ENCODE assay signal across 22 cellular contexts in the genomic region with DNA sequence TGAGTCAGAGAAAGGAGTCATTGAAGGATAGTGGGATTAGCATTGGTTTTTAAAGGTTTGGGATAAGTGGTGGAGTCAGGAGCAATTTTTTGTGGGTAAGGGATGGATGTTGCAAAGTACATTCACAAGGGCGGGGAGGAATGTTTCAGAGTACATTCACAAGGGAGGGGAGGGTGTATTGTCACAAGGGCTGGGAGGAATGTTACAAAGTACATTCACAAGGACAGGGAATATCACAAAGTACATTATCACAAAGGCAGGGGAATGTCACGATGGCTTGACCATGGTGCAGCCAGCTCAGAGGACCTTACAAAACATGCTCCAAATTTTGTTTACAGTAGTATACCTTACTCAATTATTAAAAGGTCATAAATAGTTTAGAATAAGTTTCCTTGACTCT. TPM values are rescaled to one million over a fixed set of nuclear protein-coding genes. Genes with fewer than 3 reads are reported as not detected.
DNase-seq lines count a peak whose midpoint lies in the region; FAIRE-seq and TF ChIP-seq lines count a peak whose summit lies in the region.
"Had no signal": no experiment of that assay in that cellular context is flagged by ENCODE, and none has a peak within 500 bp of the region (broad histone marks: within the 10 kb centered on the region; RNA-seq: fewer than 3 reads in every experiment).

No MANE protein-coding gene starts in this region.

- H3K9me3 Mint-ChIP-seq in endodermal cell, result peaks cover 5% of the 10 kb centered on the region
- H3K9me3 Mint-ChIP-seq: activated CD4-positive, alpha-beta T cell treated with anti-CD3 and anti-CD28 coated beads, Interleukin-2, amount 10 ng/mL, durations not matched to agents 24 days and 14 days; neural crest cell had no signal

- WGBS in endodermal cell (ENCODE audit: insufficient coverage in 1 of 2, insufficient read length in 1 of 2), 2 experiments, result 98% methylated on average over 2 of the region's 2 CpGs; no CpG with 5 or more reads in 1 of the 2 experiments
- WGBS in mesendoderm (ENCODE audit: extremely low coverage, insufficient coverage, low lambda C conversion rate), result no CpG with 5 or more reads among the region's 2 CpGs

- H3K36me3 Mint-ChIP-seq in endodermal cell (ENCODE audit: low read depth), result peaks cover 43% of the 10 kb centered on the region

- no peak overlapping the region for H3K23ac ChIP-seq in mesendoderm (ENCODE audit: low read length)

- H2BK15ac ChIP-seq in mesendoderm (replicated peaks; ENCODE audit: low read depth), result no peak overlapping the region

- peak overlapping the region; percentile 98 for H3K18ac ChIP-seq in mesendoderm (ENCODE audit: low read length)

- peaks cover 11% of the 10 kb centered on the region for H3K4me1 ChIP-seq in endodermal cell (ENCODE audit: control insufficient read depth, insufficient read depth, low read length)
- H3K4me1 ChIP-seq in mesendoderm (ENCODE audit: control insufficient read depth, low read depth, low read length), result peaks cover 15% of the 10 kb centered on the region

- H2AK5ac ChIP-seq in mesendoderm (ENCODE audit: low read length), result peak overlapping the region; percentile 34

- H3K27me3 Mint-ChIP-seq in endodermal cell (ENCODE audit: insufficient read depth), result no peaks in the 10 kb centered on the region
- H3K27me3 Mint-ChIP-seq: activated CD4-positive, alpha-beta T cell treated with anti-CD3 and anti-CD28 coated beads, Interleukin-2, amount 10 ng/mL, durations not matched to agents 24 days and 14 days had no signal

- H3K36me3 ChIP-seq in endodermal cell (ENCODE audit: control insufficient read depth, insufficient read depth, low read length), result peaks cover 59% of the 10 kb centered on the region
- no peaks in the 10 kb centered on the region for H3K36me3 ChIP-seq in mesendoderm (ENCODE audit: control insufficient read depth, insufficient read depth, low read length)

- no peak overlapping the region for H3K4ac ChIP-seq in mesendoderm (ENCODE audit: low read depth, low read length)

- FAIRE-seq in G401.6 (lab: Jason Lieb, UNC) (peak; percentile 63), frontal cortex (lab: Jason Lieb, UNC) (no peak)
- FAIRE-seq: GM12892, TTC549 had no signal

- no peak overlapping the region for H3K4me2 ChIP-seq in mesendoderm (ENCODE audit: low read length)
- H3K4me2 ChIP-seq: KMS-11 had no signal

- peak overlapping the region; percentile 56 for H3K4me3 ChIP-seq in endodermal cell (ENCODE audit: low read length)
- no peak overlapping the region for H3K4me3 ChIP-seq in mesendoderm (ENCODE audit: low read length)

- peak overlapping the region; percentile 54 for H2BK120ac ChIP-seq in mesendoderm (ENCODE audit: low read depth, low read length)

- no peak overlapping the region for H2BK5ac ChIP-seq in mesendoderm (ENCODE audit: low read length)

- H3K27me3 ChIP-seq in endodermal cell (ENCODE audit: control insufficient read depth, insufficient read depth, low read length, poor library complexity, severe bottlenecking) (no peaks in the 10 kb centered on the region), mesendoderm (ENCODE audit: insufficient read depth, low read length, poor library complexity) (no peaks in the 10 kb centered on the region)

- TF ChIP-seq CTCF in endodermal cell (conservative IDR thresholded peaks at IDR 0.05), result no peak

- H3K27ac ChIP-seq in endodermal cell (ENCODE audit: low read depth, low read length) (no peak overlapping the region), mesendoderm (ENCODE audit: low read depth, low read length) (peak overlapping the region; percentile 54)
- H3K27ac ChIP-seq: KMS-11 had no signal

- peak overlapping the region; percentile 89 for H3K27ac Mint-ChIP-seq in endodermal cell
- H3K27ac Mint-ChIP-seq: activated CD4-positive, alpha-beta T cell treated with anti-CD3 and anti-CD28 coated beads, Interleukin-2, amount 10 ng/mL, durations not matched to agents 24 days and 14 days had no signal

- H4K5ac ChIP-seq in mesendoderm (ENCODE audit: low read length), result no peak overlapping the region

- H3K9ac ChIP-seq in endodermal cell (ENCODE audit: extremely low read depth, low read length, poor library complexity, severe bottlenecking) (no peak overlapping the region), mesendoderm (ENCODE audit: low read length) (no peak overlapping the region)
- H3K9ac ChIP-seq: KMS-11 had no signal

- peaks cover 17% of the 10 kb centered on the region for H3K9me3 ChIP-seq in endodermal cell (ENCODE audit: control insufficient read depth, low read length)

- peaks cover 9% of the 10 kb centered on the region for H3K79me1 ChIP-seq in mesendoderm (ENCODE audit: low read length)

- H3K4me1 Mint-ChIP-seq in endodermal cell, result peaks cover 53% of the 10 kb centered on the region

- peak overlapping the region; percentile 17 for H3K56ac ChIP-seq in mesendoderm (ENCODE audit: low read length)

- H3K79me2 ChIP-seq in mesendoderm (ENCODE audit: control insufficient read depth, insufficient read depth, low read length), result peaks cover 35% of the 10 kb centered on the region

- H4K8ac ChIP-seq in mesendoderm (ENCODE audit: low read depth, low read length), result no peak overlapping the region

- no peak overlapping the region for H3K4me3 Mint-ChIP-seq in endodermal cell
- H3K4me3 Mint-ChIP-seq: activated CD4-positive, alpha-beta T cell treated with anti-CD3 and anti-CD28 coated beads, Interleukin-2, amount 10 ng/mL, durations not matched to agents 24 days and 14 days; neural crest cell had no signal

- DNase-seq in M059J (ENCODE audit: low read depth) (peak; percentile 16), endodermal cell (no peak), mesendoderm (peak; percentile 90), frontal cortex (ENCODE audit: low spot score in 2 of 2) (no peak), NCI-H146 (lab: John Stamatoyannopoulos, UW) (no peak), DMS53 (lab: John Stamatoyannopoulos, UW) (no peak), kidney tubule cell (ENCODE audit: low spot score) (no peak)
- DNase-seq: activated CD4-positive, alpha-beta T cell treated with anti-CD3 and anti-CD28 coated beads, Interleukin-2, amount 10 ng/mL, durations not matched to agents 24 days and 14 days; activated effector memory CD4-positive, alpha-beta T cell treated with anti-CD3 and anti-CD28 coated beads, Interleukin-2, amount 50 U/mL, for 16 hours; amygdala; C1 segment of cervical spinal cord; cerebellar nuclear complex; effector memory CD4-positive, alpha-beta T cell; kidney glomerular epithelial cell; midbrain; NCI-H510A treated with DMSO at 0.1 percent for 48 hours; SW 1271 had no signal

RNA-seq across cellular contexts. Expression of a gene that starts 30.3 kb away (rescaled TPM):
- total RNA-seq in M059J (2014; rRNA removed; shearing (Covaris generic)), result 69.8 and 76.4 TPM in 2 replicates
- total RNA-seq in endodermal cell (100 to 1,000 TPM in 1 of 2 donors, 10 to 100 TPM in 1; 65.7 to 132 TPM), frontal cortex (33.4 TPM)
- polyA plus RNA-seq in endodermal cell (2013, experiment 1 of 2), result 38.2 TPM
- 48.4 TPM for polyA plus RNA-seq in endodermal cell (2013, experiment 2 of 2)
- 40.9 TPM for polyA plus RNA-seq in mesendoderm (2013, experiment 1 of 2)
- 42.6 TPM for polyA plus RNA-seq in mesendoderm (2013, experiment 2 of 2)

Comparison
In these comparisons a context has a peak if more than half of its experiments do, and no peak if none do; other contexts are left out.
1. DNase-seq: peak in M059J (single experiment) and mesendoderm (single experiment); none in endodermal cell (single experiment), frontal cortex (0 of 2), NCI-H146 (single experiment), DMS53 (single experiment) and kidney tubule cell (single experiment).